Comparison of ENCODE assay signal across 13 cellular contexts in genomic region chr3:69020424-69020823, GRCh38. TPM values are rescaled to one million over a fixed set of nuclear protein-coding genes. Genes with fewer than 3 reads are reported as not detected.
DNase-seq lines count a peak whose midpoint lies in the region; ATAC-seq, FAIRE-seq and TF ChIP-seq lines count a peak whose summit lies in the region.
"Had no signal": no experiment of that assay in that cellular context is flagged by ENCODE, and none has a peak within 500 bp of the region (broad histone marks: within the 10 kb centered on the region; RNA-seq: fewer than 3 reads in every experiment).

No MANE protein-coding gene starts in this region.

- no peak overlapping the region for H3K27ac ChIP-seq in AG04450 (ENCODE audit: low read depth, low read length)
- H3K27ac ChIP-seq in foreskin keratinocyte: no peak overlapping the region
- H3K27ac ChIP-seq in thyroid gland: no peak overlapping the region
- no peak overlapping the region for H3K27ac ChIP-seq in vagina
- H3K27ac ChIP-seq: adrenal gland, sigmoid colon had no signal

- intact Hi-C loops in thyroid gland (cut with DNase I) (no loop called here), vagina (cut with DNase I) (no loop called here)

- WGBS in thyroid gland, 2 donors: 53 to 54% methylated on average over 2 of the region's 2 CpGs

- POLR2A ChIA-PET in AG04450 (lab: Yijun Ruan, JAX): no interaction called here

- ATAC-seq in SK-N-SH treated with all-trans-retinoic acid at 6 μM for 48 hours (peak; percentile 68), foreskin keratinocyte (peak; percentile 28)
- ATAC-seq: GM23338 had no signal

- no peak for TF ChIP-seq POLR2A in thyroid gland (IDR thresholded peaks at IDR 0.05)
- TF ChIP-seq POLR2A in vagina (IDR thresholded peaks at IDR 0.05): no peak

- H3K4me3 ChIP-seq in AG04450 (ENCODE audit: low read depth, low read length) (no peak overlapping the region), thyroid gland (replicated peaks in 1 of 3) (no peak overlapping the region), vagina (no peak overlapping the region)
- H3K4me3 ChIP-seq: adrenal gland, GM23338, sigmoid colon had no signal

- H3K36me3 ChIP-seq in thyroid gland (peaks cover 5 to 6% of the 10 kb centered on the region in 2 donors), vagina (peaks cover 0 to 28% of the 10 kb centered on the region in 2 donors)

- TF ChIP-seq CTCF in AG04450 (IDR thresholded peaks at IDR 0.05; ENCODE audit: low read depth, low read length) (peak; percentile 49), foreskin keratinocyte (conservative IDR thresholded peaks at IDR 0.05) (peak; percentile 58), thyroid gland (IDR thresholded peaks at IDR 0.05) (peak in 1 of 6 experiments; percentile 9), vagina (IDR thresholded peaks at IDR 0.05) (no peak)

- H3K4me1 ChIP-seq in foreskin keratinocyte (no peaks in the 10 kb centered on the region), thyroid gland (no peaks in the 10 kb centered on the region), vagina (no peaks in the 10 kb centered on the region)
- H3K4me1 ChIP-seq: adrenal gland had no signal

- no peak for DNase-seq in AG04450 (ENCODE audit: low read depth, low spot score)
- no peak for DNase-seq in GM19239 (ENCODE audit: insufficient read length, low spot score)
- no peak for DNase-seq in foreskin keratinocyte
- DNase-seq in activated CD4-positive, alpha-beta T cell treated with anti-CD3 and anti-CD28 coated beads, Interleukin-2, amount 50 U/mL, for 1 hour: no peak
- no peak for DNase-seq in thyroid gland
- DNase-seq in activated naive CD4-positive, alpha-beta T cell treated with anti-CD3 and anti-CD28 coated beads, Interleukin-2, amount 50 U/mL, for 16 hours: no peak
- no peak for DNase-seq in vagina (ENCODE audit: extremely low spot score in 2 of 2)
- DNase-seq: activated CD4-positive, alpha-beta T cell treated with anti-CD3 and anti-CD28 coated beads, Interleukin-2, amount 50 U/mL, for 4 hours; adrenal gland; SHP77; sigmoid colon had no signal

- H3K27me3 ChIP-seq in AG04450 (ENCODE audit: control insufficient read depth, insufficient read depth, low read length) (no peaks in the 10 kb centered on the region), foreskin keratinocyte (no peaks in the 10 kb centered on the region), thyroid gland (no peaks in the 10 kb centered on the region), vagina (no peaks in the 10 kb centered on the region)
- H3K27me3 ChIP-seq: adrenal gland, sigmoid colon had no signal

- no peaks in the 10 kb centered on the region for H3K9me3 ChIP-seq in AG04450 (ENCODE audit: control insufficient read depth, insufficient read depth, low read length)
- H3K9me3 ChIP-seq in thyroid gland: no peaks in the 10 kb centered on the region
- H3K9me3 ChIP-seq in vagina: no peaks in the 10 kb centered on the region
- H3K9me3 ChIP-seq: adrenal gland, sigmoid colon had no signal

- FAIRE-seq in GM19239 (lab: Jason Lieb, UNC): peak; percentile 18

- CTCF ChIA-PET in AG04450 (lab: Charles Lee): interaction anchor here (0.6 to 1.3 kb wide), 6 partner anchors 11 to 31 kb away, joined by 3 to 6 read pairs (median 3); no protein-coding TSS in a partner anchor

TF ChIP-seq in SK-N-SH treated with all-trans-retinoic acid at 6 μM for 48 hours, 23 proteins besides CTCF, POLR2A, EP300 and RAD21:
- no peak for TF ChIP-seq TOX (CRISPR knock-in tag; IDR thresholded peaks at IDR 0.05; ENCODE audit: borderline replicate concordance)
- no peak for TF ChIP-seq TCF4 (CRISPR knock-in tag; IDR thresholded peaks at IDR 0.05; ENCODE audit: borderline replicate concordance)
- no peak for TF ChIP-seq ZNF70 (CRISPR knock-in tag; IDR thresholded peaks at IDR 0.05)
- TF ChIP-seq ARNTL (CRISPR knock-in tag; IDR thresholded peaks at IDR 0.05; ENCODE audit: borderline replicate concordance, low read depth): no peak
- no peak for TF ChIP-seq GLIS3 (CRISPR knock-in tag; IDR thresholded peaks at IDR 0.05)
- TF ChIP-seq, protein P1, sequence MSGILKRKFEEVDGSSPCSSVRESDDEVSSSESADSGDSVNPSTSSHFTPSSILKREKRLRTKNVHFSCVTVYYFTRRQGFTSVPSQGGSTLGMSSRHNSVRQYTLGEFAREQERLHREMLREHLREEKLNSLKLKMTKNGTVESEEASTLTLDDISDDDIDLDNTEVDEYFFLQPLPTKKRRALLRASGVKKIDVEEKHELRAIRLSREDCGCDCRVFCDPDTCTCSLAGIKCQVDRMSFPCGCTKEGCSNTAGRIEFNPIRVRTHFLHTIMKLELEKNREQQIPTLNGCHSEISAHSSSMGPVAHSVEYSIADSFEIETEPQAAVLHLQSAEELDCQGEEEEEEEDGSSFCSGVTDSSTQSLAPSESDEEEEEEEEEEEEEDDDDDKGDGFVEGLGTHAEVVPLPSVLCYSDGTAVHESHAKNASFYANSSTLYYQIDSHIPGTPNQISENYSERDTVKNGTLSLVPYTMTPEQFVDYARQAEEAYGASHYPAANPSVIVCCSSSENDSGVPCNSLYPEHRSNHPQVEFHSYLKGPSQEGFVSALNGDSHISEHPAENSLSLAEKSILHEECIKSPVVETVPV (CRISPR knock-in tag; IDR thresholded peaks at IDR 0.05): no peak
- TF ChIP-seq ISL1 (CRISPR knock-in tag; IDR thresholded peaks at IDR 0.05): no peak
- TF ChIP-seq ZFP30 (CRISPR knock-in tag; IDR thresholded peaks at IDR 0.05): no peak
TF ChIP-seq in SK-N-SH treated with all-trans-retinoic acid at 6 μM for 48 hours: peak in this region for 0.

RNA-seq across cellular contexts. Expression of gene EOGT, which starts 6.9 kb away (rescaled TPM):
- polyA plus RNA-seq in AG04450 (2011; rRNA removed) (25.8 and 29.4 TPM in 2 replicates), foreskin keratinocyte (16.0 and 21.5 TPM in 2 replicates)
- 22.7 and 34.6 TPM in 2 replicates for polyA minus RNA-seq in AG04450 (2011; rRNA and poly(A)+ RNA removed)
- total RNA-seq in foreskin keratinocyte (45.8 and 78.0 TPM in 2 replicates), thyroid gland (10 to 100 TPM; 14.6 to 33.2 (median 20.8) TPM), vagina (31.7 TPM)

RNA-seq across cellular contexts. Expression of gene TMF1, which starts 31.7 kb away (rescaled TPM):
- 18.1 and 21.1 TPM in 2 replicates for polyA plus RNA-seq in AG04450 (2011; rRNA removed)
- polyA minus RNA-seq in AG04450 (2011; rRNA and poly(A)+ RNA removed): 16.2 and 37.7 TPM in 2 replicates
- total RNA-seq in foreskin keratinocyte: 23.6 and 29.2 TPM in 2 replicates
- polyA plus RNA-seq in foreskin keratinocyte: 3.7 and 4.0 TPM in 2 replicates
- total RNA-seq in thyroid gland: 10 to 100 TPM; 44.3 to 53.2 (median 50.3) TPM
- total RNA-seq in vagina: 34.4 TPM

RNA-seq across cellular contexts. Expression of gene UBA3, which starts 59.7 kb away (rescaled TPM):
- polyA plus RNA-seq in AG04450 (2011; rRNA removed): 81.1 and 111 TPM in 2 replicates
- 36.0 and 42.9 TPM in 2 replicates for polyA minus RNA-seq in AG04450 (2011; rRNA and poly(A)+ RNA removed)
- 62.2 and 68.7 TPM in 2 replicates for total RNA-seq in foreskin keratinocyte
- polyA plus RNA-seq in foreskin keratinocyte: 40.9 and 43.7 TPM in 2 replicates
- total RNA-seq in thyroid gland: 10 to 100 TPM; 57.4 to 77.9 (median 64.3) TPM
- 84.7 TPM for total RNA-seq in vagina

Comparison
In these comparisons a context has a peak if more than half of its experiments do, and no peak if none do; other contexts are left out.
1. CTCF ChIP-seq: peak in AG04450 (single experiment) and foreskin keratinocyte (single experiment); none in vagina (0 of 3).